Comparison of ENCODE assay signal across 28 cellular contexts in the genomic region with DNA sequence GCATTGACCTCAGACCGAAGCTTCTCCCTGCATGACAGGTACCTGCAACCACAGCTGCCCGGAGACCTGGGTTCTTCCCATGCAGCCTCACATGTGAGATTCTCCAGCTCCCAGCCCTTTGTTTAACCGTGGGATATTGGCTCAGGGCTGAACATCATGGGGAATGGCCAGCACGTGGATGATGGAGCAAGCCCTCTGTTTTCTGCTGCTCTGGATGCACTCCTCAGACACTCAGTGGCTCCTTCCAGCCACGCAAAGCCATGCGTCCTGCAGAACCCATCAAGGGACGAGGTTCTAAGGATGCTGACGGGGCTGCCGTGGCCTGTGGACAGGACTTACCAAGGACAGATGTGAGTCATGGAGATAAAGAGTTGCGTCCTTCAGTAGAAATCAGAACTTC.
"Had no signal": no experiment of that assay in that cellular context is flagged by ENCODE, and none has a peak within 500 bp of the region (broad histone marks: within the 10 kb centered on the region; RNA-seq: fewer than 3 reads in every experiment).

No MANE protein-coding gene starts in this region.

- FAIRE-seq: astrocyte, frontal cortex had no signal

- H3K4me3 Mint-ChIP-seq: activated B cell treated with CpG ODN at 0.5 μM for 24 hours; activated CD8-positive, alpha-beta T cell treated with anti-CD3 and anti-CD28 coated beads for 36 hours; activated naive CD4-positive, alpha-beta T cell treated with anti-CD3 and anti-CD28 coated beads, Interleukin-2, amount 10 ng/mL, durations not matched to agents 7 days and 5 days; activated naive CD8-positive, alpha-beta T cell treated with anti-CD3 and anti-CD28 coated beads, Interleukin-2, amount 10 ng/mL, durations not matched to agents 7 days and 5 days; activated T-cell treated with anti-CD3 and anti-CD28 coated beads, Interleukin-2, amount 50 U/mL, for 4 hours; dendritic cell treated with granulocyte-macrophage colony-stimulating factor and Interleukin-4, amounts not matched to agents 40 ng/mL and 50 ng/mL, for 4 days; endodermal cell; T-helper 17 cell; T-helper 2 cell treated with Interferon-gamma antibody and Interleukin-4, amounts not matched to agents 5 μg/mL and 100 μg/mL, for 36 hours had no signal

- H3K27ac ChIP-seq: brain microvascular endothelial cell, coronary artery, WERI-Rb-1 had no signal

- H3K4me1 Mint-ChIP-seq: activated B cell treated with CpG ODN at 0.5 μM for 24 hours; activated naive CD4-positive, alpha-beta T cell treated with anti-CD3 and anti-CD28 coated beads, Interleukin-2, amount 10 ng/mL, durations not matched to agents 7 days and 5 days; activated naive CD8-positive, alpha-beta T cell treated with anti-CD3 and anti-CD28 coated beads, Interleukin-2, amount 10 ng/mL, durations not matched to agents 7 days and 5 days; T-helper 17 cell had no signal

- H3K4me3 ChIP-seq: coronary artery, dorsolateral prefrontal cortex had no signal

- H3K27me3 ChIP-seq: brain microvascular endothelial cell had no signal

- H3K9me3 Mint-ChIP-seq: activated B cell treated with CpG ODN at 0.5 μM for 24 hours; activated CD8-positive, alpha-beta T cell treated with anti-CD3 and anti-CD28 coated beads for 36 hours; activated naive CD4-positive, alpha-beta T cell treated with anti-CD3 and anti-CD28 coated beads, Interleukin-2, amount 10 ng/mL, durations not matched to agents 7 days and 5 days; activated naive CD8-positive, alpha-beta T cell treated with anti-CD3 and anti-CD28 coated beads, Interleukin-2, amount 10 ng/mL, durations not matched to agents 7 days and 5 days; activated T-cell treated with anti-CD3 and anti-CD28 coated beads, Interleukin-2, amount 50 U/mL, for 4 hours; dendritic cell treated with granulocyte-macrophage colony-stimulating factor and Interleukin-4, amounts not matched to agents 40 ng/mL and 50 ng/mL, for 4 days; T-helper 2 cell treated with Interferon-gamma antibody and Interleukin-4, amounts not matched to agents 5 μg/mL and 100 μg/mL, for 36 hours had no signal

- ATAC-seq: activated CD4-positive, CD25-positive, alpha-beta regulatory T cell treated with anti-CD3 and anti-CD28 coated beads, Interleukin-2, amount 50 U/mL, for 24 hours; activated CD8-positive, alpha-beta T cell treated with anti-CD3 and anti-CD28 coated beads for 36 hours; activated naive CD4-positive, alpha-beta T cell treated with anti-CD3 and anti-CD28 coated beads, Interleukin-2, amount 50 U/mL, for 72 hours; activated T-cell treated with anti-CD3 and anti-CD28 coated beads, Interleukin-2, amount 50 U/mL, for 4 hours; esophagus mucosa; T-helper 17 cell had no signal

- H3K27ac Mint-ChIP-seq: activated B cell treated with CpG ODN at 0.5 μM for 24 hours; activated CD8-positive, alpha-beta T cell treated with anti-CD3 and anti-CD28 coated beads for 36 hours; activated naive CD4-positive, alpha-beta T cell treated with anti-CD3 and anti-CD28 coated beads, Interleukin-2, amount 10 ng/mL, durations not matched to agents 7 days and 5 days; activated naive CD8-positive, alpha-beta T cell treated with anti-CD3 and anti-CD28 coated beads, Interleukin-2, amount 10 ng/mL, durations not matched to agents 7 days and 5 days; dendritic cell treated with granulocyte-macrophage colony-stimulating factor and Interleukin-4, amounts not matched to agents 40 ng/mL and 50 ng/mL, for 4 days; endodermal cell; T-helper 17 cell; T-helper 2 cell treated with Interferon-gamma antibody and Interleukin-4, amounts not matched to agents 5 μg/mL and 100 μg/mL, for 36 hours had no signal

- DNase-seq: activated B cell treated with CpG ODN at 0.5 μM for 24 hours; activated CD4-positive, alpha-beta T cell treated with anti-CD3 and anti-CD28 coated beads for 48 hours; activated CD4-positive, alpha-beta T cell treated with anti-CD3 and anti-CD28 coated beads, Interleukin-2, amount 50 U/mL, for 1 hour; activated CD4-positive, alpha-beta T cell treated with anti-CD3 and anti-CD28 coated beads, Interleukin-2, amount 50 U/mL, for 48 hours; activated CD8-positive, alpha-beta memory T cell treated with anti-CD3 and anti-CD28 coated beads for 24 hours; activated CD8-positive, alpha-beta T cell treated with anti-CD3 and anti-CD28 coated beads for 36 hours; activated gamma-delta T cell; activated naive CD4-positive, alpha-beta T cell; activated naive CD4-positive, alpha-beta T cell treated with anti-CD3 and anti-CD28 coated beads, Interleukin-2, amount 10 ng/mL, durations not matched to agents 7 days and 5 days; activated naive CD8-positive, alpha-beta T cell treated with anti-CD3 and anti-CD28 coated beads, Interleukin-2, amount 10 ng/mL, durations not matched to agents 7 days and 5 days; activated T-cell treated with anti-CD3 and anti-CD28 coated beads, Interleukin-2, amount 50 U/mL, for 4 hours; brain microvascular endothelial cell; dorsolateral prefrontal cortex; effector memory CD4-positive, alpha-beta T cell; endodermal cell; foreskin fibroblast; T-helper 1 cell; T-helper 17 cell; T1000; WERI-Rb-1 had no signal

- H3K27me3 Mint-ChIP-seq: activated B cell treated with CpG ODN at 0.5 μM for 24 hours; activated naive CD4-positive, alpha-beta T cell treated with anti-CD3 and anti-CD28 coated beads, Interleukin-2, amount 10 ng/mL, durations not matched to agents 7 days and 5 days; dendritic cell treated with granulocyte-macrophage colony-stimulating factor and Interleukin-4, amounts not matched to agents 40 ng/mL and 50 ng/mL, for 4 days had no signal

- H3K36me3 ChIP-seq: brain microvascular endothelial cell, WERI-Rb-1 had no signal

- H3K36me3 Mint-ChIP-seq: activated naive CD4-positive, alpha-beta T cell treated with anti-CD3 and anti-CD28 coated beads, Interleukin-2, amount 10 ng/mL, durations not matched to agents 7 days and 5 days; activated naive CD8-positive, alpha-beta T cell treated with anti-CD3 and anti-CD28 coated beads, Interleukin-2, amount 10 ng/mL, durations not matched to agents 7 days and 5 days had no signal
